In the genomic region with DNA sequence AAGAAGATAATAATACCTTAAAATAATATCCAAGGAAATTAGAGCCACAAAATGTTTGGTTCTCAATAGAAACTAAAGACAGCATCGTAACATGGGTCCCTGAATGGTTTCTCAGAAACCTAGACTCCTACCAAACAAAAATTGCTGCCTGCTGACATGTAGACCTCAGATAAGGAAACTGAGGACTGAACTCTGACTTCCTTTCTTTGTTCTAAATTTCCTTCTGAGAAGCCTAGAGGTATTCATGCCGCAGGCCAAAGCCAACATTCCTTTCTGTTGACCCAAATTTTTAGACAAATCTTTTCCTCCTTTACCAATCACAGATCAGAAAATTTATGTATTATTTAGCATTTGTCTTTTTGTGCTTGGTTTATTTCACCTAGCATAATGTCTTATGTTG, we compare ENCODE assay signal across 16 cellular contexts.
"Had no signal": no experiment of that assay in that cellular context is flagged by ENCODE, and none has a peak within 500 bp of the region (broad histone marks: within the 10 kb centered on the region; RNA-seq: fewer than 3 reads in every experiment).

No MANE protein-coding gene starts in this region.

- ATAC-seq: activated T-helper 17 cell treated with anti-CD3 and anti-CD28 coated beads, Interleukin-2, amount 50 U/mL, for 72 hours; body of pancreas; natural killer cell treated with Interleukin-12 subunit alpha and Interleukin-12 subunit beta and Interleukin-15 and Interleukin-18, amount 100 ng/mL, for 72 hours had no signal

- DNase-seq: activated CD4-positive, alpha-beta T cell treated with anti-CD3 and anti-CD28 coated beads, Interleukin-2, amount 50 U/mL, for 1 hour; activated CD4-positive, CD25-positive, alpha-beta regulatory T cell; activated naive CD4-positive, alpha-beta T cell treated with anti-CD3 and anti-CD28 coated beads, Interleukin-2, amount 10 ng/mL, durations not matched to agents 7 days and 5 days; activated T-cell treated with anti-CD3 and anti-CD28 coated beads for 4 hours; body of pancreas; cerebellar nuclear complex; head of caudate nucleus; stimulated activated CD4-positive, alpha-beta T cell treated with anti-CD3 and anti-CD28 coated beads, Interleukin-4, amount 100 ng/mL, for 1 hour; stimulated activated CD8-positive, alpha-beta memory T cell treated with anti-CD3 and anti-CD28 coated beads, Interleukin-4, amount 100 ng/mL, for 48 hours; T-helper 2 cell had no signal

- H3K4me3 Mint-ChIP-seq: activated naive CD4-positive, alpha-beta T cell treated with anti-CD3 and anti-CD28 coated beads, Interleukin-2, amount 10 ng/mL, durations not matched to agents 7 days and 5 days; activated T-helper 17 cell treated with anti-CD3 and anti-CD28 coated beads, Interleukin-2, amount 50 U/mL, for 72 hours; dendritic cell treated with granulocyte-macrophage colony-stimulating factor and Interleukin-4, amounts not matched to agents 40 ng/mL and 50 ng/mL, for 4 days; natural killer cell treated with Interleukin-12 subunit alpha and Interleukin-12 subunit beta and Interleukin-15 and Interleukin-18, amount 100 ng/mL, for 72 hours; stimulated activated naive CD8-positive, alpha-beta T cell treated with anti-CD3 and anti-CD28 coated beads, Interleukin-15, Interleukin-2, amounts not matched to agents 100 ng/mL and 50 ng/mL, for 24 hours had no signal

- H3K27me3 ChIP-seq: body of pancreas had no signal

- H3K27ac Mint-ChIP-seq: activated naive CD4-positive, alpha-beta T cell treated with anti-CD3 and anti-CD28 coated beads, Interleukin-2, amount 10 ng/mL, durations not matched to agents 7 days and 5 days; activated T-helper 17 cell treated with anti-CD3 and anti-CD28 coated beads, Interleukin-2, amount 50 U/mL, for 72 hours; dendritic cell treated with granulocyte-macrophage colony-stimulating factor and Interleukin-4, amounts not matched to agents 40 ng/mL and 50 ng/mL, for 4 days; natural killer cell treated with Interleukin-12 subunit alpha and Interleukin-12 subunit beta and Interleukin-15 and Interleukin-18, amount 100 ng/mL, for 72 hours; stimulated activated naive CD8-positive, alpha-beta T cell treated with anti-CD3 and anti-CD28 coated beads, Interleukin-15, Interleukin-2, amounts not matched to agents 100 ng/mL and 50 ng/mL, for 24 hours had no signal

- H3K4me1 Mint-ChIP-seq: activated naive CD4-positive, alpha-beta T cell treated with anti-CD3 and anti-CD28 coated beads, Interleukin-2, amount 10 ng/mL, durations not matched to agents 7 days and 5 days; activated T-helper 17 cell treated with anti-CD3 and anti-CD28 coated beads, Interleukin-2, amount 50 U/mL, for 72 hours had no signal

- H3K4me1 ChIP-seq: body of pancreas, prostate gland had no signal

- FAIRE-seq: keratinocyte had no signal

- H3K36me3 ChIP-seq: prostate gland had no signal

- H3K4me3 ChIP-seq: body of pancreas, prostate gland had no signal

- H3K9me3 ChIP-seq: body of pancreas, prostate gland had no signal

- H3K36me3 Mint-ChIP-seq: activated naive CD4-positive, alpha-beta T cell treated with anti-CD3 and anti-CD28 coated beads, Interleukin-2, amount 10 ng/mL, durations not matched to agents 7 days and 5 days; natural killer cell treated with Interleukin-12 subunit alpha and Interleukin-12 subunit beta and Interleukin-15 and Interleukin-18, amount 100 ng/mL, for 72 hours had no signal

- H3K27me3 Mint-ChIP-seq: activated naive CD4-positive, alpha-beta T cell treated with anti-CD3 and anti-CD28 coated beads, Interleukin-2, amount 10 ng/mL, durations not matched to agents 7 days and 5 days; activated T-helper 17 cell treated with anti-CD3 and anti-CD28 coated beads, Interleukin-2, amount 50 U/mL, for 72 hours; dendritic cell treated with granulocyte-macrophage colony-stimulating factor and Interleukin-4, amounts not matched to agents 40 ng/mL and 50 ng/mL, for 4 days; natural killer cell treated with Interleukin-12 subunit alpha and Interleukin-12 subunit beta and Interleukin-15 and Interleukin-18, amount 100 ng/mL, for 72 hours; stimulated activated naive CD8-positive, alpha-beta T cell treated with anti-CD3 and anti-CD28 coated beads, Interleukin-15, Interleukin-2, amounts not matched to agents 100 ng/mL and 50 ng/mL, for 24 hours had no signal

- H3K27ac ChIP-seq: body of pancreas, prostate gland had no signal
